In genomic region chr1:48500541-48501440, GRCh38 we compare ENCODE assay signal across 19 cellular contexts. TPM values are rescaled to one million over a fixed set of nuclear protein-coding genes. Genes with fewer than 3 reads are reported as not detected.
DNase-seq lines count a peak whose midpoint lies in the region; ATAC-seq and TF ChIP-seq lines count a peak whose summit lies in the region.
"Had no signal": no experiment of that assay in that cellular context is flagged by ENCODE, and none has a peak within 500 bp of the region (broad histone marks: within the 10 kb centered on the region; RNA-seq: fewer than 3 reads in every experiment).

No MANE protein-coding gene starts in this region.

- peaks cover 38% of the 10 kb centered on the region for H3K4me1 ChIP-seq in HUES48 (ENCODE audit: control insufficient read depth, insufficient read depth, low read length)

- peak overlapping the region; percentile 68 for H3K27ac ChIP-seq in HUES48 (ENCODE audit: low read depth, low read length)
- H3K27ac ChIP-seq: RWPE1 had no signal

- no peaks in the 10 kb centered on the region for H3K27me3 ChIP-seq in HUES48 (ENCODE audit: control insufficient read depth, insufficient read depth, low read length)

- H3K4me3 ChIP-seq in HUES48 (ENCODE audit: low read depth, low read length) (no peak overlapping the region), retinal pigment epithelial cell (ENCODE audit: low read length) (no peak overlapping the region)

- no peaks in the 10 kb centered on the region for H3K9me3 ChIP-seq in HUES48 (ENCODE audit: control insufficient read depth, insufficient read depth, low read length)

- DNase-seq in NCI-H82 treated with DMSO at 0.1 percent for 48 hours (lab: John Stamatoyannopoulos, UW; ENCODE audit: unreplicated experiment), result peak; percentile 97
- peak; percentile 31 for DNase-seq in retinal pigment epithelial cell (ENCODE audit: low read depth)
- DNase-seq in SIG-M5 (lab: John Stamatoyannopoulos, UW), result no peak
- no peak for DNase-seq in NCI-H1436 treated with DMSO at 0.1 percent for 48 hours (lab: John Stamatoyannopoulos, UW)
- no peak for DNase-seq in dermis blood vessel endothelial cell
- DNase-seq: CD4-positive, CD25-positive, alpha-beta regulatory T cell; DND-41; GOT3; KG1; NCI-H1105; NCI-H1694; NCI-H2081; NCI-H2171 treated with DMSO at 0.1 percent for 48 hours; NCI-H446; NCI-H69; T-cell had no signal

- no peak for TF ChIP-seq CTCF in retinal pigment epithelial cell (conservative IDR thresholded peaks at IDR 0.05; ENCODE audit: low read depth, low read length)

- ATAC-seq in esophagus mucosa, result peak; percentile 87
- ATAC-seq: T-cell had no signal

- no peaks in the 10 kb centered on the region for H3K36me3 ChIP-seq in HUES48 (ENCODE audit: control insufficient read depth, insufficient read depth, low read length)

- no peak overlapping the region for H3K9ac ChIP-seq in HUES48 (ENCODE audit: low read depth, low read length)

RNA-seq across cellular contexts. Expression of gene SPATA6, which starts 28.8 kb away (rescaled TPM):
- total RNA-seq in esophagus mucosa, result 5.5 TPM
- total RNA-seq in dermis blood vessel endothelial cell, result 1.3 and 2.9 TPM in 2 replicates

Comparison
In these comparisons a context has a peak if more than half of its experiments do, and no peak if none do; other contexts are left out.
1. DNase-seq: peak in NCI-H82 treated with DMSO at 0.1 percent for 48 hours (single experiment) and retinal pigment epithelial cell (single experiment); none in SIG-M5 (single experiment), NCI-H1436 treated with DMSO at 0.1 percent for 48 hours (single experiment) and dermis blood vessel endothelial cell (single experiment).